ENCODE assay signal across 17 cellular contexts in the genomic region with DNA sequence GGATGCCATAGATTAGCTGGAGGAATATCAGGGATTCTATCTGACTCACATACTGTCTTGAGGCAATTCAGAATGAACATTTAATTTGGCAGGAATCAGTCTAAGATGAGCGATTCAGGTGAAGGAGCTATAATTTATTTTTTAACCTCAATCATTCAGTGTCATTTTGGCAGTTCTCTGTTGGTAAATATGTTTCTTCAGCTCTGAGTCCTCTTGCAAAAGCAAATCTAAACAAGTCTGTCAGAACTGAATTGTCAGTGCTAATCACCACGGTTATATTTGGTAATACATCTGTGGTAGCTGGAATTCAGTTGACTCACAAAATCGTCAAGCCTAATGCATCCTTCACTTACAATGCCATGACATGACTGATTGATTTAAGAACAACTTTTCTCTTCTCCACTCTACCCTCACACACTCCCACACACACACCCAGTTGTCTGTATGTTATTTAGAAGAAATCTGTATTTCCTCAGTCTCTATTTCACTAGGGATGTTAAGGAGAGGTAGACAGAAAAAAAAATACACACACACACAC.
DNase-seq lines count a peak whose midpoint lies in the region; ATAC-seq and TF ChIP-seq lines count a peak whose summit lies in the region.
"Had no signal": no experiment of that assay in that cellular context is flagged by ENCODE, and none has a peak within 500 bp of the region (broad histone marks: within the 10 kb centered on the region; RNA-seq: fewer than 3 reads in every experiment).

No MANE protein-coding gene starts in this region.

- H3K36me3 ChIP-seq in BLaER1 (no peaks in the 10 kb centered on the region), neural cell (ENCODE audit: insufficient read depth, low read length) (no peaks in the 10 kb centered on the region), colonic mucosa (no peaks in the 10 kb centered on the region)

- DNase-seq in LHCN-M2 (ENCODE audit: low read depth): peak; percentile 1
- DNase-seq in epithelial cell of esophagus (ENCODE audit: low read depth): peak; percentile 56
- DNase-seq in T-helper 1 cell: no peak
- no peak for DNase-seq in colonic mucosa
- DNase-seq: AML-193; CD4-positive, alpha-beta T cell; DMS53; H7; KBM-7; NCI-H1105; NCI-H1694; NCI-H446 treated with DMSO at 0.1 percent for 48 hours; NK-92 treated with Interleukin-12 subunit alpha and Interleukin-12 subunit beta, amount 100 ng/mL, for 24 hours had no signal

- no peaks in the 10 kb centered on the region for H3K79me2 ChIP-seq in neural cell (replicated peaks; ENCODE audit: insufficient read depth, low read length)

- H3K4me1 ChIP-seq in BLaER1: peaks cover 59% of the 10 kb centered on the region
- H3K4me1 ChIP-seq in colonic mucosa: no peaks in the 10 kb centered on the region

- no peak for ATAC-seq in GM21423 (IDR thresholded peaks at IDR 0.05; ENCODE audit: unreplicated experiment)
- no peak for ATAC-seq in GM19452 (IDR thresholded peaks at IDR 0.05; ENCODE audit: unreplicated experiment)

- TF ChIP-seq EP300 in neural cell (conservative IDR thresholded peaks at IDR 0.05; ENCODE audit: poor library complexity, severe bottlenecking): peak; percentile 96

- no peaks in the 10 kb centered on the region for H3F3A ChIP-seq in neural cell (ENCODE audit: insufficient read depth, low read length, poor library complexity, severe bottlenecking)

- TF ChIP-seq RAD21 in neural cell (conservative IDR thresholded peaks at IDR 0.05): no peak

- intact Hi-C loops in colonic mucosa (cut with DNase I): no loop called here

- H3K9me3 ChIP-seq in BLaER1: no peaks in the 10 kb centered on the region
- H3K9me3 ChIP-seq in neural cell (ENCODE audit: low read length): no peaks in the 10 kb centered on the region
- no peaks in the 10 kb centered on the region for H3K9me3 ChIP-seq in colonic mucosa

- no peaks in the 10 kb centered on the region for H3K27me3 ChIP-seq in BLaER1
- H3K27me3 ChIP-seq in neural cell (ENCODE audit: insufficient read depth, low read depth, low read length): no peaks in the 10 kb centered on the region
- no peaks in the 10 kb centered on the region for H3K27me3 ChIP-seq in colonic mucosa

- no peak overlapping the region for H3K4me3 ChIP-seq in BLaER1
- H3K4me3 ChIP-seq in epithelial cell of esophagus (ENCODE audit: low read length): no peak overlapping the region
- H3K4me3 ChIP-seq in neural cell (ENCODE audit: low read length): no peak overlapping the region
- H3K4me3 ChIP-seq in colonic mucosa: no peak overlapping the region

- H4K20me1 ChIP-seq in BLaER1 (no peaks in the 10 kb centered on the region), neural cell (ENCODE audit: insufficient read depth) (no peaks in the 10 kb centered on the region)

- H2AFZ ChIP-seq in neural cell (ENCODE audit: low read depth, low read length): no peak overlapping the region

- 0 out of 2 replicates have a peak overlapping the region, but pooled peaks have one; percentile 14 for H3K27ac ChIP-seq in BLaER1
- H3K27ac ChIP-seq in neural cell (ENCODE audit: low read length): no peak overlapping the region
- H3K27ac ChIP-seq in colonic mucosa: no peak overlapping the region

- H3K9ac ChIP-seq in BLaER1: no peak overlapping the region
- no peak overlapping the region for H3K9ac ChIP-seq in neural cell (ENCODE audit: low read length)
- no peak overlapping the region for H3K9ac ChIP-seq in colonic mucosa (ENCODE audit: low read depth in 2 of 2, low read length in 2 of 2)

- H3K4me2 ChIP-seq in BLaER1: peak overlapping the region; percentile 66
- no peak overlapping the region for H3K4me2 ChIP-seq in neural cell (ENCODE audit: low read length)

- no peaks in the 10 kb centered on the region for H3K9me2 ChIP-seq in neural cell (ENCODE audit: insufficient read depth, low read length)

- TF ChIP-seq CTCF in epithelial cell of esophagus (IDR thresholded peaks at IDR 0.05; ENCODE audit: insufficient read depth, low read depth, low read length, missing control alignments) (no peak), neural cell (IDR thresholded peaks at IDR 0.05; ENCODE audit: poor library complexity, severe bottlenecking) (no peak), colonic mucosa (IDR thresholded peaks at IDR 0.05) (no peak)

TF ChIP-seq in neural cell, 6 proteins besides CTCF, POLR2A, EP300 and RAD21:
- TF ChIP-seq POLR2AphosphoS5 (IDR thresholded peaks at IDR 0.05) (peak; percentile 96), EZH2 (IDR thresholded peaks at IDR 0.05; ENCODE audit: borderline replicate concordance, insufficient read depth, low read length, poor library complexity, severe bottlenecking) (no peak), MXI1 (conservative IDR thresholded peaks at IDR 0.05; ENCODE audit: poor library complexity, severe bottlenecking) (no peak), TAF1 (IDR thresholded peaks at IDR 0.05; ENCODE audit: low read depth) (no peak), SMC3 (conservative IDR thresholded peaks at IDR 0.05; ENCODE audit: poor library complexity) (no peak)
- TF ChIP-seq, protein P1, sequence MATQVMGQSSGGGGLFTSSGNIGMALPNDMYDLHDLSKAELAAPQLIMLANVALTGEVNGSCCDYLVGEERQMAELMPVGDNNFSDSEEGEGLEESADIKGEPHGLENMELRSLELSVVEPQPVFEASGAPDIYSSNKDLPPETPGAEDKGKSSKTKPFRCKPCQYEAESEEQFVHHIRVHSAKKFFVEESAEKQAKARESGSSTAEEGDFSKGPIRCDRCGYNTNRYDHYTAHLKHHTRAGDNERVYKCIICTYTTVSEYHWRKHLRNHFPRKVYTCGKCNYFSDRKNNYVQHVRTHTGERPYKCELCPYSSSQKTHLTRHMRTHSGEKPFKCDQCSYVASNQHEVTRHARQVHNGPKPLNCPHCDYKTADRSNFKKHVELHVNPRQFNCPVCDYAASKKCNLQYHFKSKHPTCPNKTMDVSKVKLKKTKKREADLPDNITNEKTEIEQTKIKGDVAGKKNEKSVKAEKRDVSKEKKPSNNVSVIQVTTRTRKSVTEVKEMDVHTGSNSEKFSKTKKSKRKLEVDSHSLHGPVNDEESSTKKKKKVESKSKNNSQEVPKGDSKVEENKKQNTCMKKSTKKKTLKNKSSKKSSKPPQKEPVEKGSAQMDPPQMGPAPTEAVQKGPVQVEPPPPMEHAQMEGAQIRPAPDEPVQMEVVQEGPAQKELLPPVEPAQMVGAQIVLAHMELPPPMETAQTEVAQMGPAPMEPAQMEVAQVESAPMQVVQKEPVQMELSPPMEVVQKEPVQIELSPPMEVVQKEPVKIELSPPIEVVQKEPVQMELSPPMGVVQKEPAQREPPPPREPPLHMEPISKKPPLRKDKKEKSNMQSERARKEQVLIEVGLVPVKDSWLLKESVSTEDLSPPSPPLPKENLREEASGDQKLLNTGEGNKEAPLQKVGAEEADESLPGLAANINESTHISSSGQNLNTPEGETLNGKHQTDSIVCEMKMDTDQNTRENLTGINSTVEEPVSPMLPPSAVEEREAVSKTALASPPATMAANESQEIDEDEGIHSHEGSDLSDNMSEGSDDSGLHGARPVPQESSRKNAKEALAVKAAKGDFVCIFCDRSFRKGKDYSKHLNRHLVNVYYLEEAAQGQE (IDR thresholded peaks at IDR 0.05; ENCODE audit: borderline replicate concordance): peak; percentile 57

Comparison
In these comparisons a context has a peak if more than half of its experiments do, and no peak if none do; other contexts are left out.
1. DNase-seq: peak in LHCN-M2 (single experiment) and epithelial cell of esophagus (single experiment); none in T-helper 1 cell (0 of 5) and colonic mucosa (single experiment).